Comparison of ENCODE assay signal across 1 cellular context in genomic region chr11:66559141-66559861, GRCh38.
TF ChIP-seq lines count a peak whose summit lies in the region.

No MANE protein-coding gene starts in this region.

TF ChIP-seq in K562, 482 proteins besides CTCF, POLR2A, EP300 and RAD21 (continued from another document and continues in another):
- no peak for TF ChIP-seq SMARCB1 (IDR thresholded peaks at IDR 0.05; ENCODE audit: insufficient read length, low read depth)
- TF ChIP-seq ARID3B (CRISPR knock-in tag; IDR thresholded peaks at IDR 0.05; ENCODE audit: borderline replicate concordance): no peak
- TF ChIP-seq RBFOX2 (IDR thresholded peaks at IDR 0.05; ENCODE audit: low read depth, low read length): peak; percentile 62
- TF ChIP-seq TAF15 (IDR thresholded peaks at IDR 0.05; ENCODE audit: low read depth, low read length): no peak
- TF ChIP-seq ZNF57 (CRISPR knock-in tag; IDR thresholded peaks at IDR 0.05): no peak
- peak; percentile 95; the same call in 1 of the 2 replicates for TF ChIP-seq FOXP4 (CRISPR knock-in tag; IDR thresholded peaks at IDR 0.05; ENCODE audit: borderline replicate concordance)
- TF ChIP-seq CREM (IDR thresholded peaks at IDR 0.05; ENCODE audit: low read depth): peak; percentile 62
- TF ChIP-seq POLR2AphosphoS2 (IDR thresholded peaks at IDR 0.05; ENCODE audit: low read length): no peak
- peak; percentile 82; the same call in 1 of the 2 replicates for TF ChIP-seq CREB3L1 (IDR thresholded peaks at IDR 0.05; ENCODE audit: borderline replicate concordance, low read depth)
- no peak for TF ChIP-seq ZNF512 (tag; IDR thresholded peaks at IDR 0.05)
- TF ChIP-seq ZMIZ1 (IDR thresholded peaks at IDR 0.05; ENCODE audit: low read depth in 2 of 2, low read length in 2 of 2): no peak
- TF ChIP-seq KAT7 (CRISPR knock-in tag; IDR thresholded peaks at IDR 0.05; ENCODE audit: borderline replicate concordance): no peak
- TF ChIP-seq SP2 (IDR thresholded peaks at IDR 0.05; ENCODE audit: extremely low read depth, low read depth, low read length, poor library complexity, severe bottlenecking): no peak
- TF ChIP-seq ZNF277 (CRISPR knock-in tag; IDR thresholded peaks at IDR 0.05; ENCODE audit: borderline replicate concordance): no peak
- TF ChIP-seq TRIM25 (IDR thresholded peaks at IDR 0.05; ENCODE audit: borderline replicate concordance): no peak
- TF ChIP-seq TRIM28 (IDR thresholded peaks at IDR 0.05): no peak
- no peak for TF ChIP-seq ZNF778 (CRISPR knock-in tag; IDR thresholded peaks at IDR 0.05)
- TF ChIP-seq PTBP1 (IDR thresholded peaks at IDR 0.05; ENCODE audit: low read depth, low read length): no peak
- no peak for TF ChIP-seq TFAM (CRISPR knock-in tag; conservative IDR thresholded peaks at IDR 0.05)
- TF ChIP-seq RFX5 (IDR thresholded peaks at IDR 0.05; ENCODE audit: low read depth, low read length): no peak
- no peak for TF ChIP-seq ZC3H11A (IDR thresholded peaks at IDR 0.05; ENCODE audit: low read depth, low read length)
- TF ChIP-seq ZNF77 (CRISPR knock-in tag; IDR thresholded peaks at IDR 0.05): no peak
- no peak for TF ChIP-seq RCOR1 (IDR thresholded peaks at IDR 0.05; ENCODE audit: borderline replicate concordance in 1 of 2, low read depth in 2 of 2, low read length in 2 of 2)
- TF ChIP-seq SOX6 (IDR thresholded peaks at IDR 0.05): no peak
- no peak for TF ChIP-seq PPARD (CRISPR knock-in tag; IDR thresholded peaks at IDR 0.05)
- peak; percentile 99 for TF ChIP-seq L3MBTL2 (IDR thresholded peaks at IDR 0.05)
- peak in 1 of 2 experiments; percentile 53; a peak in 1 of 4 replicates for TF ChIP-seq TEAD1 (CRISPR knock-in tag; IDR thresholded peaks at IDR 0.05)
- peak; percentile 86 for TF ChIP-seq NFIC (IDR thresholded peaks at IDR 0.05)
- no peak for TF ChIP-seq LCOR (CRISPR knock-in tag; IDR thresholded peaks at IDR 0.05)
- no peak for TF ChIP-seq ZNF124 (CRISPR knock-in tag; IDR thresholded peaks at IDR 0.05)
- TF ChIP-seq HNRNPK (IDR thresholded peaks at IDR 0.05; ENCODE audit: low read depth, low read length, poor library complexity, severe bottlenecking): no peak
- 0 out of 2 replicates have a peak, but pooled peaks have one; percentile 23 for TF ChIP-seq PRMT5 (CRISPR knock-in tag; IDR thresholded peaks at IDR 0.05)
- no peak for TF ChIP-seq IFI16 (CRISPR knock-in tag; IDR thresholded peaks at IDR 0.05)
- no peak for TF ChIP-seq HMBOX1 (IDR thresholded peaks at IDR 0.05)
- TF ChIP-seq ZBTB9 (CRISPR knock-in tag; IDR thresholded peaks at IDR 0.05): no peak
- TF ChIP-seq ZNF282 (CRISPR knock-in tag; IDR thresholded peaks at IDR 0.05): no peak
- no peak for TF ChIP-seq ETV1 (tag; conservative IDR thresholded peaks at IDR 0.05; ENCODE audit: low read depth)
- no peak for TF ChIP-seq PTTG1 (tag; IDR thresholded peaks at IDR 0.05; ENCODE audit: low read depth)
- TF ChIP-seq FOS (IDR thresholded peaks at IDR 0.05; ENCODE audit: extremely low read depth, insufficient read length): no peak
- TF ChIP-seq CAMTA2 (CRISPR knock-in tag; conservative IDR thresholded peaks at IDR 0.05): no peak
- no peak for TF ChIP-seq SLC30A9 (CRISPR knock-in tag; IDR thresholded peaks at IDR 0.05)
- TF ChIP-seq CXXC5 (CRISPR knock-in tag; IDR thresholded peaks at IDR 0.05): peak; percentile 47
- no peak for TF ChIP-seq ZNF408 (CRISPR knock-in tag; IDR thresholded peaks at IDR 0.05; ENCODE audit: low read depth)
- TF ChIP-seq CGGBP1 (CRISPR knock-in tag; IDR thresholded peaks at IDR 0.05): no peak
- TF ChIP-seq COPS2 (conservative IDR thresholded peaks at IDR 0.05): no peak
- TF ChIP-seq ZBTB49 (CRISPR knock-in tag; IDR thresholded peaks at IDR 0.05; ENCODE audit: borderline replicate concordance): 0 out of 2 replicates have a peak, but pooled peaks have one; percentile 69
- TF ChIP-seq ZNF696 (CRISPR knock-in tag; conservative IDR thresholded peaks at IDR 0.05): no peak
- no peak for TF ChIP-seq TAF1 (IDR thresholded peaks at IDR 0.05; ENCODE audit: control insufficient read depth, extremely low read depth, insufficient read depth, low read length, severe bottlenecking)
- TF ChIP-seq RFX1 (IDR thresholded peaks at IDR 0.05): no peak
- no peak for TF ChIP-seq XRCC4 (IDR thresholded peaks at IDR 0.05; ENCODE audit: extremely low read depth, insufficient read depth, insufficient read length)
